ENCODE assay signal across 1 cellular context in the genomic region with DNA sequence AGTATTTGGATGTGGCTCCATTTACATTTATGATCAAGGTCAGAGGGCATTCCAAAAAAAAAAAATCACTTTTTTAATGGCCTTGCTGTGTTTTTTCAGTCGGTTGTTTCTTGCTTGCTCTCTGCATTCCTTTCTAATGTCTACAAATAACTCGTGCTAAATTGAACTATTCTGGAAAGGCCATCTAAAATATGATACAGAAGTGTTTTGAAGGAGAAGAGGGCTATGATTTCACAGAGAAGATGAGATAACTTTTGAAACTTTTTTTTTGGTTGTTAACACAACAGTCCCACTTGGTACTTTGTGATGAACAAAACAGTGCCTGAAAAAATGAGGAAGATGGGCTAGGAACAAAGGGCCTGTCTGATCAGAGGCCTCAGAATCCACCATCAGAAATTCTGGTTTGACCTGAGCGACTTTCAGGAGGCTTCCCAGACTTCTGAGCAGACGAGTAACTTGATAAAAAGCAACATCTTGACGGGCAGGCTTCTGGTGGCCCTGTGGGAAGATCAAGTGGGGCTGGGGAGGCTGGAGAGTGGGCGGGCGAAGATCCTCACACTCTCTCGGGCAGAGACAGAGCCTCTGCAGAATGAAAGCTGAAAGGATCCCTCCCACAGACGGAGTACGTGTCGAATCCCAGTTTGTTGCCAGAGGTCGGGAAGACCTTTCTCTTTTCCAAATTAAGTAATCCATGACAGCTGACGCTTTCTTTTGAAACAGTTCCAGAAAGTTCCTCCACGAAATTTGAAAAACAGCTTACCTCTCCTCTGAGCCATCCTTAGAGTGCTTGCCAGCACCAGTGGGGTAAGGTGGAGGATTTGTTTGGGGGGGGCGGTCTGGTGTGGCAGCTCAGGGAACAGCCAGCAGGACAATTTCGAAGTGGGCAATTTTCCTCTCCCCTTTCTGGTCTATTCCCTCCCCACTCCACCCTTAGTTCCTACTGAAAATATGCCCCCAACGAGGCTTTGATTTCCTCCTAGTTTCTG.
TF ChIP-seq lines count a peak whose summit lies in the region.

No MANE protein-coding gene starts in this region.

TF ChIP-seq in GM23338, 12 proteins besides CTCF, POLR2A, EP300 and RAD21:
- TF ChIP-seq JUNB (IDR thresholded peaks at IDR 0.05; ENCODE audit: unreplicated experiment) (no peak), EZH2phosphoT487 (IDR thresholded peaks at IDR 0.05; ENCODE audit: unreplicated experiment) (no peak), EZH2 (IDR thresholded peaks at IDR 0.05; ENCODE audit: low read depth, unreplicated experiment) (no peak), POLR2AphosphoS5 (IDR thresholded peaks at IDR 0.05; ENCODE audit: low read depth) (no peak), ZNF331 (CRISPR knock-in tag; IDR thresholded peaks at IDR 0.05; ENCODE audit: low read depth) (no peak), ZNF114 (CRISPR knock-in tag; IDR thresholded peaks at IDR 0.05) (no peak), CREB1 (CRISPR knock-in tag; IDR thresholded peaks at IDR 0.05; ENCODE audit: low read depth) (no peak), NANOG (IDR thresholded peaks at IDR 0.05; ENCODE audit: borderline replicate concordance) (no peak)
- TF ChIP-seq, protein P1, sequence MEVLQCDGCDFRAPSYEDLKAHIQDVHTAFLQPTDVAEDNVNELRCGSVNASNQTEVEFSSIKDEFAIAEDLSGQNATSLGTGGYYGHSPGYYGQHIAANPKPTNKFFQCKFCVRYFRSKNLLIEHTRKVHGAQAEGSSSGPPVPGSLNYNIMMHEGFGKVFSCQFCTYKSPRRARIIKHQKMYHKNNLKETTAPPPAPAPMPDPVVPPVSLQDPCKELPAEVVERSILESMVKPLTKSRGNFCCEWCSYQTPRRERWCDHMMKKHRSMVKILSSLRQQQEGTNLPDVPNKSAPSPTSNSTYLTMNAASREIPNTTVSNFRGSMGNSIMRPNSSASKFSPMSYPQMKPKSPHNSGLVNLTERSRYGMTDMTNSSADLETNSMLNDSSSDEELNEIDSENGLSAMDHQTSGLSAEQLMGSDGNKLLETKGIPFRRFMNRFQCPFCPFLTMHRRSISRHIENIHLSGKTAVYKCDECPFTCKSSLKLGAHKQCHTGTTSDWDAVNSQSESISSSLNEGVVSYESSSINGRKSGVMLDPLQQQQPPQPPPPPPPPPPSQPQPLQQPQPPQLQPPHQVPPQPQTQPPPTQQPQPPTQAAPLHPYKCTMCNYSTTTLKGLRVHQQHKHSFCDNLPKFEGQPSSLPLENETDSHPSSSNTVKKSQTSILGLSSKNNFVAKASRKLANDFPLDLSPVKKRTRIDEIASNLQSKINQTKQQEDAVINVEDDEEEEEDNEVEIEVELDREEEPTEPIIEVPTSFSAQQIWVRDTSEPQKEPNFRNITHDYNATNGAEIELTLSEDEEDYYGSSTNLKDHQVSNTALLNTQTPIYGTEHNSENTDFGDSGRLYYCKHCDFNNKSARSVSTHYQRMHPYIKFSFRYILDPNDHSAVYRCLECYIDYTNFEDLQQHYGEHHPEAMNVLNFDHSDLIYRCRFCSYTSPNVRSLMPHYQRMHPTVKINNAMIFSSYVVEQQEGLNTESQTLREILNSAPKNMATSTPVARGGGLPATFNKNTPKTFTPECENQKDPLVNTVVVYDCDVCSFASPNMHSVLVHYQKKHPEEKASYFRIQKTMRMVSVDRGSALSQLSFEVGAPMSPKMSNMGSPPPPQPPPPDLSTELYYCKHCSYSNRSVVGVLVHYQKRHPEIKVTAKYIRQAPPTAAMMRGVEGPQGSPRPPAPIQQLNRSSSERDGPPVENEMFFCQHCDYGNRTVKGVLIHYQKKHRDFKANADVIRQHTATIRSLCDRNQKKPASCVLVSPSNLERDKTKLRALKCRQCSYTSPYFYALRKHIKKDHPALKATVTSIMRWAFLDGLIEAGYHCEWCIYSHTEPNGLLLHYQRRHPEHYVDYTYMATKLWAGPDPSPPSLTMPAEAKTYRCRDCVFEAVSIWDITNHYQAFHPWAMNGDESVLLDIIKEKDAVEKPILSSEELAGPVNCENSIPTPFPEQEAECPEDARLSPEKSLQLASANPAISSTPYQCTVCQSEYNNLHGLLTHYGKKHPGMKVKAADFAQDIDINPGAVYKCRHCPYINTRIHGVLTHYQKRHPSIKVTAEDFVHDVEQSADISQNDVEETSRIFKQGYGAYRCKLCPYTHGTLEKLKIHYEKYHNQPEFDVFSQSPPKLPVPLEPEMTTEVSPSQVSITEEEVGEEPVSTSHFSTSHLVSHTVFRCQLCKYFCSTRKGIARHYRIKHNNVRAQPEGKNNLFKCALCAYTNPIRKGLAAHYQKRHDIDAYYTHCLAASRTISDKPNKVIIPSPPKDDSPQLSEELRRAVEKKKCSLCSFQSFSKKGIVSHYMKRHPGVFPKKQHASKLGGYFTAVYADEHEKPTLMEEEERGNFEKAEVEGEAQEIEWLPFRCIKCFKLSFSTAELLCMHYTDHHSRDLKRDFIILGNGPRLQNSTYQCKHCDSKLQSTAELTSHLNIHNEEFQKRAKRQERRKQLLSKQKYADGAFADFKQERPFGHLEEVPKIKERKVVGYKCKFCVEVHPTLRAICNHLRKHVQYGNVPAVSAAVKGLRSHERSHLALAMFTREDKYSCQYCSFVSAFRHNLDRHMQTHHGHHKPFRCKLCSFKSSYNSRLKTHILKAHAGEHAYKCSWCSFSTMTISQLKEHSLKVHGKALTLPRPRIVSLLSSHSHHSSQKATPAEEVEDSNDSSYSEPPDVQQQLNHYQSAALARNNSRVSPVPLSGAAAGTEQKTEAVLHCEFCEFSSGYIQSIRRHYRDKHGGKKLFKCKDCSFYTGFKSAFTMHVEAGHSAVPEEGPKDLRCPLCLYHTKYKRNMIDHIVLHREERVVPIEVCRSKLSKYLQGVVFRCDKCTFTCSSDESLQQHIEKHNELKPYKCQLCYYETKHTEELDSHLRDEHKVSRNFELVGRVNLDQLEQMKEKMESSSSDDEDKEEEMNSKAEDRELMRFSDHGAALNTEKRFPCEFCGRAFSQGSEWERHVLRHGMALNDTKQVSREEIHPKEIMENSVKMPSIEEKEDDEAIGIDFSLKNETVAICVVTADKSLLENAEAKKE (CRISPR knock-in tag; IDR thresholded peaks at IDR 0.05) = no peak
- TF ChIP-seq, protein P2, sequence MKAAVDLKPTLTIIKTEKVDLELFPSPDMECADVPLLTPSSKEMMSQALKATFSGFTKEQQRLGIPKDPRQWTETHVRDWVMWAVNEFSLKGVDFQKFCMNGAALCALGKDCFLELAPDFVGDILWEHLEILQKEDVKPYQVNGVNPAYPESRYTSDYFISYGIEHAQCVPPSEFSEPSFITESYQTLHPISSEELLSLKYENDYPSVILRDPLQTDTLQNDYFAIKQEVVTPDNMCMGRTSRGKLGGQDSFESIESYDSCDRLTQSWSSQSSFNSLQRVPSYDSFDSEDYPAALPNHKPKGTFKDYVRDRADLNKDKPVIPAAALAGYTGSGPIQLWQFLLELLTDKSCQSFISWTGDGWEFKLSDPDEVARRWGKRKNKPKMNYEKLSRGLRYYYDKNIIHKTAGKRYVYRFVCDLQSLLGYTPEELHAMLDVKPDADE (IDR thresholded peaks at IDR 0.05) = no peak
